18 cellular contexts compared by ENCODE assay signal in the genomic region with DNA sequence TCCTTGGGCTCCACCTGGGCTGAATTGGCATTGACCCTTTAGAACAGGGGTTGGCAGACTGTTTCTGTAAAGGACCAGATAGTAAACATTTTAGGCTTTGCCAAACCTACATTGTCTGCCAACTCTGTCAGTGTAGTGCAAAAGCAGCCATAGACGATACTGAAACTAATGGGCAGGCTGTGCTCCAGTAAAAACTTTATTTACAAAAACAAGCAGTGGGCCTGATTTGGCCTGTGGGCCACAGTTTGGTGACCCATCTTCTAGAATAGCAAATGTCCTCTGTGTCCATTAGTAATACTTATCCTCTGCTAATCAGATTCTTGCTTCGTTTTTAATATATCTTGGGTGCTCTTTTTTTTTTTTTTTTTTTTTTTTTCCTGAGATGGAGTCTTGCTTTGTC. TPM values are rescaled to one million over a fixed set of nuclear protein-coding genes. Genes with fewer than 3 reads are reported as not detected.
DNase-seq lines count a peak whose midpoint lies in the region; ATAC-seq, FAIRE-seq and TF ChIP-seq lines count a peak whose summit lies in the region.
"Had no signal": no experiment of that assay in that cellular context is flagged by ENCODE, and none has a peak within 500 bp of the region (broad histone marks: within the 10 kb centered on the region; RNA-seq: fewer than 3 reads in every experiment).

No MANE protein-coding gene starts in this region.

- no peak for TF ChIP-seq CTCF in HepG2 (CRISPR knock-in tag; IDR thresholded peaks at IDR 0.05)
- no peak for TF ChIP-seq CTCF in right lobe of liver (IDR thresholded peaks at IDR 0.05)
- TF ChIP-seq CTCF in K562 (IDR thresholded peaks at IDR 0.05 in 2 of 3, conservative IDR thresholded peaks at IDR 0.05 in 1 of 3; ENCODE audit: insufficient read depth in 2 of 3, low read depth in 1 of 3, low read length in 3 of 3), result no peak
- no peak for TF ChIP-seq CTCF in osteocyte (IDR thresholded peaks at IDR 0.05)

- WGBS in HepG2 (ENCODE audit: low lambda C conversion rate), result 99% methylated on average over 2 of the region's 2 CpGs
- 53% methylated on average over 2 of the region's 2 CpGs for WGBS in right lobe of liver (ENCODE audit: insufficient coverage, low coverage, low lambda C conversion rate, missing lambda C conversion rate)
- WGBS in K562 (ENCODE audit: insufficient coverage, low coverage, missing lambda C conversion rate), result 97% methylated on average over 2 of the region's 2 CpGs

- no peaks in the 10 kb centered on the region for H3K9me3 Mint-ChIP-seq in osteocyte (ENCODE audit: unreplicated experiment)
- H3K9me3 Mint-ChIP-seq: CD4-positive, alpha-beta memory T cell; HFFc6 had no signal

- POLR2A ChIA-PET in HepG2 (lab: Yijun Ruan, JAX) (interaction anchor here (0.7 to 1.6 kb wide), 2 partner anchors 12 to 548 kb away, joined by 4 read pairs; no protein-coding TSS in a partner anchor), K562 (lab: Yijun Ruan, JAX) (interaction anchor here (0.7 to 0.8 kb wide), 2 partner anchors 78 to 597 kb away, joined by 3 to 4 read pairs; no protein-coding TSS in a partner anchor)

- no peak overlapping the region for H3K4me3 Mint-ChIP-seq in osteocyte (ENCODE audit: unreplicated experiment)
- H3K4me3 Mint-ChIP-seq: CD4-positive, alpha-beta memory T cell; HFFc6 had no signal

- TF ChIP-seq RAD21 in HepG2 (CRISPR knock-in tag; IDR thresholded peaks at IDR 0.05) (no peak), K562 (CRISPR knock-in tag; conservative IDR thresholded peaks at IDR 0.05 in 1 of 2, IDR thresholded peaks at IDR 0.05 in 1 of 2) (no peak)

- no peak for FAIRE-seq in HepG2 (lab: Jason Lieb, UNC)
- FAIRE-seq in K562 (lab: Jason Lieb, UNC), result no peak
- FAIRE-seq: GM12892, H54 had no signal

- CTCF ChIA-PET in HepG2 (lab: Yijun Ruan, JAX; ENCODE audit: low intra/inter-chr PET ratio, low total read pairs), result no interaction called here
- CTCF ChIA-PET in K562 (lab: Yijun Ruan, JAX; ENCODE audit: low intra/inter-chr PET ratio), result no interaction called here

- no peak overlapping the region for H3K27ac ChIP-seq in HepG2 (ENCODE audit: extremely low read length, insufficient read depth, low read length)
- H3K27ac ChIP-seq in right lobe of liver, result no peak overlapping the region
- no peak overlapping the region for H3K27ac ChIP-seq in K562 (ENCODE audit: extremely low read depth, low read depth, low read length)

- in situ Hi-C loops in HepG2 (cut with HindIII; ENCODE audit: extremely low pct_ligation_motif_present, low pct_unique_long_range_greater_than_20kb) (no loop called here), K562 (cut with MboI) (no loop called here)

- no peaks in the 10 kb centered on the region for H3K9me3 ChIP-seq in HepG2 (ENCODE audit: low read length)
- no peaks in the 10 kb centered on the region for H3K9me3 ChIP-seq in right lobe of liver
- no peaks in the 10 kb centered on the region for H3K9me3 ChIP-seq in K562 (replicated peaks; ENCODE audit: control insufficient read depth, insufficient read depth, low read depth, low read length)
- H3K9me3 ChIP-seq: HAP-1 had no signal

- H3K36me3 ChIP-seq in HepG2 (replicated peaks in 1 of 2; ENCODE audit: control insufficient read depth in 1 of 2, insufficient read depth in 2 of 2, low read length in 2 of 2), result peaks cover 38 to 78% of the 10 kb centered on the region in 2 experiments
- peaks cover 0 to 67% (median 3%) of the 10 kb centered on the region in 4 donors for H3K36me3 ChIP-seq in right lobe of liver
- peaks cover 97% of the 10 kb centered on the region for H3K36me3 ChIP-seq in K562 (ENCODE audit: control insufficient read depth, insufficient read depth, low read length)

- intact Hi-C loops in HepG2 (cut with micrococcal nuclease; ENCODE audit: unreplicated experiment), result loop anchor here (10.0 kb wide), 1 partner anchor 614 kb away; no protein-coding TSS in a partner anchor
- intact Hi-C loops in right lobe of liver (cut with DNase I), result no loop called here
- intact Hi-C loops in K562 (cut with micrococcal nuclease), result no loop called here

- H3K79me2 ChIP-seq in HepG2 (ENCODE audit: insufficient read depth, low read length) (peaks cover 48% of the 10 kb centered on the region), K562 (ENCODE audit: control insufficient read depth, insufficient read depth, low read length) (peaks cover 71% of the 10 kb centered on the region)

- H3K4me1 ChIP-seq in HepG2 (ENCODE audit: insufficient read depth, low read length) (peaks cover 26% of the 10 kb centered on the region), right lobe of liver (peaks cover 0 to 4% (median 0%) of the 10 kb centered on the region in 4 donors), K562 (replicated peaks in 1 of 2; ENCODE audit: control insufficient read depth in 2 of 2, insufficient read depth in 2 of 2, low read length in 2 of 2) (peaks cover 2 to 7% of the 10 kb centered on the region in 2 experiments; a peak in 2 of 5 replicates)

- no peak for TF ChIP-seq POLR2A in HepG2 (IDR thresholded peaks at IDR 0.05; ENCODE audit: insufficient read depth in 1 of 2, low read depth in 2 of 2, low read length in 2 of 2)
- TF ChIP-seq POLR2A in right lobe of liver (IDR thresholded peaks at IDR 0.05), result no peak
- no peak for TF ChIP-seq POLR2A in K562 (conservative IDR thresholded peaks at IDR 0.05)

- no peak overlapping the region for H3K9ac ChIP-seq in HepG2 (ENCODE audit: insufficient read depth, low read depth, low read length)
- H3K9ac ChIP-seq in K562 (ENCODE audit: insufficient read depth in 1 of 2, low read depth in 2 of 2, low read length in 2 of 2), result no peak overlapping the region

- H3K4me1 Mint-ChIP-seq in osteocyte (ENCODE audit: unreplicated experiment), result peaks cover 11% of the 10 kb centered on the region

- H3K4me2 ChIP-seq in HepG2 (ENCODE audit: low read depth, low read length) (no peak overlapping the region), K562 (ENCODE audit: insufficient read depth, low read length) (no peak overlapping the region)

- peaks cover 4% of the 10 kb centered on the region for H3K9me1 ChIP-seq in K562 (ENCODE audit: control insufficient read depth, insufficient read depth, low read length)

- peaks cover 37% of the 10 kb centered on the region for H3K36me3 Mint-ChIP-seq in osteocyte (ENCODE audit: unreplicated experiment)

- no peaks in the 10 kb centered on the region for H3K27me3 ChIP-seq in HepG2 (ENCODE audit: control insufficient read depth in 1 of 2, insufficient read depth in 2 of 2, low read length in 2 of 2)
- H3K27me3 ChIP-seq in right lobe of liver, result no peaks in the 10 kb centered on the region
- no peaks in the 10 kb centered on the region for H3K27me3 ChIP-seq in K562 (ENCODE audit: control insufficient read depth in 2 of 2, insufficient read depth in 2 of 2, low read length in 2 of 2)

- H4K20me1 ChIP-seq in HepG2 (ENCODE audit: insufficient read depth, low read length) (0 out of 2 replicates have a peak, but pooled peaks cover 3% of the 10 kb centered on the region), K562 (replicated peaks; ENCODE audit: control insufficient read depth, insufficient read depth, low read length) (no peaks in the 10 kb centered on the region; the same call in 1 of the 2 replicates)

- DNase-seq in HepG2 (ENCODE audit: low spot score) (no peak), right lobe of liver (no peak), K562 (ENCODE audit: extremely low read depth in 1 of 4, low spot score in 3 of 4) (no peak), osteocyte (ENCODE audit: extremely low spot score, unreplicated experiment) (no peak), NCI-H1048 (lab: John Stamatoyannopoulos, UW) (no peak), HuH-7.5 (ENCODE audit: low spot score) (no peak)
- DNase-seq: C1 segment of cervical spinal cord; Calu3; CD4-positive, alpha-beta memory T cell; COR-L47; DMS53; DMS79 treated with DMSO at 0.1 percent for 48 hours; GF-D8; GOT3; HFFc6 had no signal

- ATAC-seq in HepG2, result no peak
- no peak for ATAC-seq in right lobe of liver
- ATAC-seq in K562, result no peak

- no peak overlapping the region for H2AFZ ChIP-seq in HepG2 (ENCODE audit: low read length)
- H2AFZ ChIP-seq in K562 (ENCODE audit: low read depth, low read length), result no peak overlapping the region

- TF ChIP-seq EP300 in HepG2 (IDR thresholded peaks at IDR 0.05; ENCODE audit: low read depth in 2 of 2, low read length in 2 of 2), result no peak
- TF ChIP-seq EP300 in HepG2 (CRISPR knock-in tag; IDR thresholded peaks at IDR 0.05; ENCODE audit: borderline replicate concordance), result no peak
- no peak for TF ChIP-seq EP300 in K562 (IDR thresholded peaks at IDR 0.05; ENCODE audit: low read length)

- no TSS peak for BruUV-seq in HepG2 (replicated peaks; lab: Mats Ljungman, UMichigan)
- no TSS peak for BruUV-seq in K562 (replicated peaks; lab: Mats Ljungman, UMichigan)

- H3K4me3 ChIP-seq in HepG2 (replicated peaks in 1 of 3; ENCODE audit: insufficient read depth in 1 of 3, low read depth in 2 of 3, low read length in 3 of 3) (no peak overlapping the region), right lobe of liver (no peak overlapping the region), K562 (no peak overlapping the region)
- H3K4me3 ChIP-seq: HAP-1 had no signal

- no peaks in the 10 kb centered on the region for H3K27me3 Mint-ChIP-seq in osteocyte (ENCODE audit: unreplicated experiment)
- H3K27me3 Mint-ChIP-seq: CD4-positive, alpha-beta memory T cell had no signal

- peak overlapping the region; percentile 34 for H3K27ac Mint-ChIP-seq in osteocyte (ENCODE audit: unreplicated experiment)
- H3K27ac Mint-ChIP-seq: CD4-positive, alpha-beta memory T cell; HFFc6 had no signal

RNA-seq across cellular contexts. Expression of a gene that starts 6.2 kb away (rescaled TPM):
- total RNA-seq in HepG2 (2016; rRNA removed; fragmentation: Illumina TruSeq; extraction: Trizol) (30.0 and 57.1 TPM in 2 replicates), right lobe of liver (10 to 100 TPM; 13.9 to 22.2 (median 19.6) TPM), K562 (2014; rRNA removed) (46.1 and 51.8 TPM in 2 replicates), K562 (2014; rRNA removed; fragmentation: Illumina TruSeq; extraction: Trizol) (49.8 and 53.7 TPM in 2 replicates), K562 (2015; rRNA removed; fragmentation: Illumina TruSeq; extraction: Trizol) (50.7 and 55.3 TPM in 2 replicates), K562 (2021) (140 and 145 TPM in 2 replicates), osteocyte (41.6 and 41.8 TPM in 2 replicates)
- 37.9 and 40.6 TPM in 2 replicates for total RNA-seq in HepG2 (2016; cell fraction: cytosol; rRNA removed; fragmentation: Illumina TruSeq; extraction: Trizol; ENCODE audit: low read depth)
- 26.3 and 63.5 TPM in 2 replicates for total RNA-seq in HepG2 (2016; cell fraction: insoluble cytoplasmic fraction; rRNA removed; fragmentation: Illumina TruSeq; extraction: Trizol)
- 33.1 and 34.6 TPM in 2 replicates for total RNA-seq in HepG2 (2016; cell fraction: membrane; rRNA removed; fragmentation: Illumina TruSeq; extraction: Trizol)
- total RNA-seq in HepG2 (2016; cell fraction: nucleus; rRNA removed; fragmentation: Illumina TruSeq; extraction: Trizol), result 37.9 and 38.1 TPM in 2 replicates
- polyA plus RNA-seq in HepG2 (2011; rRNA removed) (85.8 and 91.2 TPM in 2 replicates), K562 (2011; rRNA removed) (134 and 203 TPM in 2 replicates), K562 (2014; fragmentation: Illumina TruSeq; extraction: Trizol) (157 and 191 TPM in 2 replicates), K562 (2014; fragmentation: Nextera tagmentation; extraction: Ambion mirVana) (100 to 1,000 TPM; 152 to 195 TPM), K562 (2014; rRNA removed) (116 and 138 TPM in 2 replicates)
- 70.4 and 88.9 TPM in 2 replicates for polyA plus RNA-seq in HepG2 (2011; cell fraction: cytosol; rRNA removed)
- polyA plus RNA-seq in HepG2 (2011; cell fraction: nucleus; rRNA removed), result 58.2 and 63.9 TPM in 2 replicates
- 65.9 and 68.1 TPM in 2 replicates for polyA plus RNA-seq in HepG2 (2012)
- polyA plus RNA-seq in HepG2 (2016; cell fraction: cytosol; fragmentation: Illumina TruSeq; extraction: Trizol; ENCODE audit: low read depth), result 21.9 and 27.0 TPM in 2 replicates
- polyA plus RNA-seq in HepG2 (2016; cell fraction: insoluble cytoplasmic fraction; fragmentation: Illumina TruSeq; extraction: Trizol; ENCODE audit: low read depth), result 119 and 121 TPM in 2 replicates
- 30.9 and 36.3 TPM in 2 replicates for polyA plus RNA-seq in HepG2 (2016; cell fraction: membrane; fragmentation: Illumina TruSeq; extraction: Trizol; ENCODE audit: low read depth)
- 71.6 and 78.5 TPM in 2 replicates for polyA plus RNA-seq in HepG2 (2016; cell fraction: nucleus; fragmentation: Illumina TruSeq; extraction: Trizol; ENCODE audit: insufficient read depth, low read depth)
- polyA minus RNA-seq in HepG2 (2011; rRNA and poly(A)+ RNA removed; ENCODE audit: low replicate concordance), result 126 and 208 TPM in 2 replicates
- 51.0 and 51.2 TPM in 2 replicates for polyA minus RNA-seq in HepG2 (2011; cell fraction: cytosol; rRNA and poly(A)+ RNA removed)
- 59.6 and 65.4 TPM in 2 replicates for polyA minus RNA-seq in HepG2 (2011; cell fraction: nucleus; rRNA and poly(A)+ RNA removed)
- 147 and 152 TPM in 2 replicates for total RNA-seq in K562 (2011; cell fraction: chromatin; rRNA removed; ENCODE audit: low replicate concordance)
- 65.1 and 69.4 TPM in 2 replicates for total RNA-seq in K562 (2011; cell fraction: nucleolus; rRNA removed)
- total RNA-seq in K562 (2011; cell fraction: nucleoplasm; rRNA removed), result 79.9 and 80.1 TPM in 2 replicates
- 143 and 174 TPM in 2 replicates for polyA plus RNA-seq in K562 (2011; cell fraction: cytosol; rRNA removed)
- 104 TPM in 2 replicates for polyA plus RNA-seq in K562 (2011; cell fraction: nucleus; rRNA removed)
- polyA plus RNA-seq in K562 (2012), result 83.1 and 121 TPM in 2 replicates
- polyA minus RNA-seq in K562 (2011; rRNA and poly(A)+ RNA removed), result 216 and 350 TPM in 2 replicates
- 68.4 and 96.7 TPM in 2 replicates for polyA minus RNA-seq in K562 (2011; cell fraction: cytosol; rRNA and poly(A)+ RNA removed)
- 32.4 and 52.9 TPM in 2 replicates for polyA minus RNA-seq in K562 (2011; cell fraction: nucleus; rRNA and poly(A)+ RNA removed)

RNA-seq across cellular contexts. Expression of a gene that starts 6.2 kb away (rescaled TPM):
- total RNA-seq in HepG2 (2016; rRNA removed; fragmentation: Illumina TruSeq; extraction: Trizol) (37.2 and 64.1 TPM in 2 replicates), right lobe of liver (10 to 100 TPM; 56.6 to 78.3 (median 65.4) TPM), K562 (2014; rRNA removed) (45.9 and 54.0 TPM in 2 replicates), K562 (2014; rRNA removed; fragmentation: Illumina TruSeq; extraction: Trizol) (99.5 and 108 TPM in 2 replicates), K562 (2015; rRNA removed; fragmentation: Illumina TruSeq; extraction: Trizol) (108 and 114 TPM in 2 replicates), K562 (2021) (115 and 118 TPM in 2 replicates), osteocyte (88.0 and 91.7 TPM in 2 replicates)
- total RNA-seq in HepG2 (2016; cell fraction: cytosol; rRNA removed; fragmentation: Illumina TruSeq; extraction: Trizol; ENCODE audit: low read depth), result 15.9 and 16.0 TPM in 2 replicates
- total RNA-seq in HepG2 (2016; cell fraction: insoluble cytoplasmic fraction; rRNA removed; fragmentation: Illumina TruSeq; extraction: Trizol), result 45.2 and 61.3 TPM in 2 replicates
- 36.4 and 42.2 TPM in 2 replicates for total RNA-seq in HepG2 (2016; cell fraction: membrane; rRNA removed; fragmentation: Illumina TruSeq; extraction: Trizol)
- 25.4 and 28.1 TPM in 2 replicates for total RNA-seq in HepG2 (2016; cell fraction: nucleus; rRNA removed; fragmentation: Illumina TruSeq; extraction: Trizol)
- polyA plus RNA-seq in HepG2 (2011; rRNA removed) (67.5 and 74.3 TPM in 2 replicates), K562 (2011; rRNA removed) (113 and 137 TPM in 2 replicates), K562 (2014; fragmentation: Illumina TruSeq; extraction: Trizol) (163 and 199 TPM in 2 replicates), K562 (2014; fragmentation: Nextera tagmentation; extraction: Ambion mirVana) (10 to 100 TPM; 20.2 to 21.5 TPM), K562 (2014; rRNA removed) (119 and 135 TPM in 2 replicates)
- 71.6 and 77.6 TPM in 2 replicates for polyA plus RNA-seq in HepG2 (2011; cell fraction: cytosol; rRNA removed)
- polyA plus RNA-seq in HepG2 (2011; cell fraction: nucleus; rRNA removed), result 34.1 and 36.4 TPM in 2 replicates
- 47.0 and 51.3 TPM in 2 replicates for polyA plus RNA-seq in HepG2 (2012)
- polyA plus RNA-seq in HepG2 (2016; cell fraction: cytosol; fragmentation: Illumina TruSeq; extraction: Trizol; ENCODE audit: low read depth), result 18.3 and 28.8 TPM in 2 replicates
- 123 and 124 TPM in 2 replicates for polyA plus RNA-seq in HepG2 (2016; cell fraction: insoluble cytoplasmic fraction; fragmentation: Illumina TruSeq; extraction: Trizol; ENCODE audit: low read depth)
- polyA plus RNA-seq in HepG2 (2016; cell fraction: membrane; fragmentation: Illumina TruSeq; extraction: Trizol; ENCODE audit: low read depth), result 44.9 and 57.1 TPM in 2 replicates
- polyA plus RNA-seq in HepG2 (2016; cell fraction: nucleus; fragmentation: Illumina TruSeq; extraction: Trizol; ENCODE audit: insufficient read depth, low read depth), result 55.2 and 67.8 TPM in 2 replicates
- polyA minus RNA-seq in HepG2 (2011; rRNA and poly(A)+ RNA removed; ENCODE audit: low replicate concordance), result 127 and 272 TPM in 2 replicates
- polyA minus RNA-seq in HepG2 (2011; cell fraction: cytosol; rRNA and poly(A)+ RNA removed), result 48.2 and 50.4 TPM in 2 replicates
- polyA minus RNA-seq in HepG2 (2011; cell fraction: nucleus; rRNA and poly(A)+ RNA removed), result 17.3 and 20.1 TPM in 2 replicates
- total RNA-seq in K562 (2011; cell fraction: chromatin; rRNA removed; ENCODE audit: low replicate concordance), result 68.1 and 102 TPM in 2 replicates
- total RNA-seq in K562 (2011; cell fraction: nucleolus; rRNA removed), result 51.5 and 64.2 TPM in 2 replicates
- 54.0 and 55.2 TPM in 2 replicates for total RNA-seq in K562 (2011; cell fraction: nucleoplasm; rRNA removed)
- polyA plus RNA-seq in K562 (2011; cell fraction: cytosol; rRNA removed), result 152 and 175 TPM in 2 replicates
- 68.8 and 84.4 TPM in 2 replicates for polyA plus RNA-seq in K562 (2011; cell fraction: nucleus; rRNA removed)
- 104 and 123 TPM in 2 replicates for polyA plus RNA-seq in K562 (2012)
- polyA minus RNA-seq in K562 (2011; rRNA and poly(A)+ RNA removed), result 72.2 and 93.8 TPM in 2 replicates
- 58.9 and 64.5 TPM in 2 replicates for polyA minus RNA-seq in K562 (2011; cell fraction: cytosol; rRNA and poly(A)+ RNA removed)
- 16.3 and 30.5 TPM in 2 replicates for polyA minus RNA-seq in K562 (2011; cell fraction: nucleus; rRNA and poly(A)+ RNA removed)

RNA-seq across cellular contexts. Expression of a gene that starts 33.2 kb away (rescaled TPM):
- total RNA-seq in HepG2 (2016; rRNA removed; fragmentation: Illumina TruSeq; extraction: Trizol) (0.04 TPM in 1 of 2 replicates, not detected in the other), right lobe of liver (1 to 10 TPM in 1 of 6 experiments, under 1 TPM in 5; 0.39 to 1.0 (median 0.63) TPM), K562 (2014; rRNA removed) (0.04 and 0.09 TPM in 2 replicates), K562 (2014; rRNA removed; fragmentation: Illumina TruSeq; extraction: Trizol) (0.07 and 0.10 TPM in 2 replicates), K562 (2015; rRNA removed; fragmentation: Illumina TruSeq; extraction: Trizol) (0.14 and 0.23 TPM in 2 replicates), K562 (2021) (0.33 and 0.38 TPM in 2 replicates), osteocyte (0.89 and 1.6 TPM in 2 replicates)
- total RNA-seq in HepG2 (2016; cell fraction: cytosol; rRNA removed; fragmentation: Illumina TruSeq; extraction: Trizol; ENCODE audit: low read depth), result 0.09 TPM in 1 of 2 replicates, not detected in the other
- 0.13 and 0.36 TPM in 2 replicates for total RNA-seq in HepG2 (2016; cell fraction: insoluble cytoplasmic fraction; rRNA removed; fragmentation: Illumina TruSeq; extraction: Trizol)
- total RNA-seq in HepG2 (2016; cell fraction: membrane; rRNA removed; fragmentation: Illumina TruSeq; extraction: Trizol), result 0.14 and 0.19 TPM in 2 replicates
- total RNA-seq in HepG2 (2016; cell fraction: nucleus; rRNA removed; fragmentation: Illumina TruSeq; extraction: Trizol), result 0.19 and 0.22 TPM in 2 replicates
- polyA plus RNA-seq in HepG2 (2011; rRNA removed) (0.30 and 0.64 TPM in 2 replicates), K562 (2011; rRNA removed) (0.22 and 0.29 TPM in 2 replicates), K562 (2014; fragmentation: Illumina TruSeq; extraction: Trizol) (0.18 and 0.19 TPM in 2 replicates), K562 (2014; fragmentation: Nextera tagmentation; extraction: Ambion mirVana) (under 1 TPM in 1 of 2 experiments, not detected in 1; 0.04 TPM), K562 (2014; rRNA removed) (0.12 and 0.13 TPM in 2 replicates)
- 0.28 and 0.32 TPM in 2 replicates for polyA plus RNA-seq in HepG2 (2011; cell fraction: cytosol; rRNA removed)
- 1.3 and 1.4 TPM in 2 replicates for polyA plus RNA-seq in HepG2 (2011; cell fraction: nucleus; rRNA removed)
- 0.47 and 0.52 TPM in 2 replicates for polyA plus RNA-seq in HepG2 (2012)
- polyA plus RNA-seq in HepG2 (2016; cell fraction: cytosol; fragmentation: Illumina TruSeq; extraction: Trizol; ENCODE audit: low read depth), result 0.10 TPM in 1 of 2 replicates, not detected in the other
- polyA plus RNA-seq in HepG2 (2016; cell fraction: insoluble cytoplasmic fraction; fragmentation: Illumina TruSeq; extraction: Trizol; ENCODE audit: low read depth), result 0.09 and 0.12 TPM in 2 replicates
- 0.08 and 0.29 TPM in 2 replicates for polyA plus RNA-seq in HepG2 (2016; cell fraction: membrane; fragmentation: Illumina TruSeq; extraction: Trizol; ENCODE audit: low read depth)
- polyA plus RNA-seq in HepG2 (2016; cell fraction: nucleus; fragmentation: Illumina TruSeq; extraction: Trizol; ENCODE audit: insufficient read depth, low read depth), result 0.79 and 0.96 TPM in 2 replicates
- polyA minus RNA-seq in HepG2 (2011; rRNA and poly(A)+ RNA removed; ENCODE audit: low replicate concordance), result 1.4 and 2.2 TPM in 2 replicates
- polyA minus RNA-seq in HepG2 (2011; cell fraction: cytosol; rRNA and poly(A)+ RNA removed), result 0.30 TPM in 1 of 2 replicates, not detected in the other
- polyA minus RNA-seq in HepG2 (2011; cell fraction: nucleus; rRNA and poly(A)+ RNA removed), result 0.99 and 1.4 TPM in 2 replicates
- total RNA-seq in K562 (2011; cell fraction: chromatin; rRNA removed; ENCODE audit: low replicate concordance), result 0.88 and 1.3 TPM in 2 replicates
- total RNA-seq in K562 (2011; cell fraction: nucleolus; rRNA removed), result 0.92 and 1.2 TPM in 2 replicates
- 0.53 and 1.2 TPM in 2 replicates for total RNA-seq in K562 (2011; cell fraction: nucleoplasm; rRNA removed)
- polyA plus RNA-seq in K562 (2011; cell fraction: cytosol; rRNA removed), result 0.19 and 0.49 TPM in 2 replicates
- polyA plus RNA-seq in K562 (2011; cell fraction: nucleus; rRNA removed), result 0.42 and 0.95 TPM in 2 replicates
- polyA plus RNA-seq in K562 (2012), result 0.21 and 0.29 TPM in 2 replicates
- 0.18 and 0.53 TPM in 2 replicates for polyA minus RNA-seq in K562 (2011; rRNA and poly(A)+ RNA removed)
- not detected in 2 replicates for polyA minus RNA-seq in K562 (2011; cell fraction: cytosol; rRNA and poly(A)+ RNA removed)
- 0.67 and 0.78 TPM in 2 replicates for polyA minus RNA-seq in K562 (2011; cell fraction: nucleus; rRNA and poly(A)+ RNA removed)

RNA-seq across cellular contexts. Expression of a gene that starts 48.4 kb away (rescaled TPM):
- 19.2 and 22.9 TPM in 2 replicates for total RNA-seq in HepG2 (2016; rRNA removed; fragmentation: Illumina TruSeq; extraction: Trizol)
- 16.6 and 21.3 TPM in 2 replicates for total RNA-seq in HepG2 (2016; cell fraction: cytosol; rRNA removed; fragmentation: Illumina TruSeq; extraction: Trizol; ENCODE audit: low read depth)
- 18.5 and 22.3 TPM in 2 replicates for total RNA-seq in HepG2 (2016; cell fraction: insoluble cytoplasmic fraction; rRNA removed; fragmentation: Illumina TruSeq; extraction: Trizol)
- total RNA-seq in HepG2 (2016; cell fraction: membrane; rRNA removed; fragmentation: Illumina TruSeq; extraction: Trizol), result 8.3 and 10.7 TPM in 2 replicates
- 14.9 and 15.5 TPM in 2 replicates for total RNA-seq in HepG2 (2016; cell fraction: nucleus; rRNA removed; fragmentation: Illumina TruSeq; extraction: Trizol)
- polyA plus RNA-seq in HepG2 (2011; rRNA removed), result 11.5 and 12.5 TPM in 2 replicates
- 6.3 and 6.6 TPM in 2 replicates for polyA plus RNA-seq in HepG2 (2011; cell fraction: cytosol; rRNA removed)
- polyA plus RNA-seq in HepG2 (2011; cell fraction: nucleus; rRNA removed), result 13.3 and 14.0 TPM in 2 replicates
- 4.2 and 4.3 TPM in 2 replicates for polyA plus RNA-seq in HepG2 (2012)
- 0.48 and 0.66 TPM in 2 replicates for polyA plus RNA-seq in HepG2 (2016; cell fraction: cytosol; fragmentation: Illumina TruSeq; extraction: Trizol; ENCODE audit: low read depth)
- 12.2 and 12.7 TPM in 2 replicates for polyA plus RNA-seq in HepG2 (2016; cell fraction: insoluble cytoplasmic fraction; fragmentation: Illumina TruSeq; extraction: Trizol; ENCODE audit: low read depth)
- polyA plus RNA-seq in HepG2 (2016; cell fraction: membrane; fragmentation: Illumina TruSeq; extraction: Trizol; ENCODE audit: low read depth), result 1.6 and 2.4 TPM in 2 replicates
- 13.2 and 17.9 TPM in 2 replicates for polyA plus RNA-seq in HepG2 (2016; cell fraction: nucleus; fragmentation: Illumina TruSeq; extraction: Trizol; ENCODE audit: insufficient read depth, low read depth)
- polyA minus RNA-seq in HepG2 (2011; rRNA and poly(A)+ RNA removed; ENCODE audit: low replicate concordance), result 48.4 and 58.6 TPM in 2 replicates
- polyA minus RNA-seq in HepG2 (2011; cell fraction: cytosol; rRNA and poly(A)+ RNA removed), result 22.5 and 31.2 TPM in 2 replicates
- 22.8 and 29.5 TPM in 2 replicates for polyA minus RNA-seq in HepG2 (2011; cell fraction: nucleus; rRNA and poly(A)+ RNA removed)
- 10 to 100 TPM in 4 of 6 experiments, 1 to 10 TPM in 2; 7.5 to 13.9 (median 10.6) TPM for total RNA-seq in right lobe of liver
- total RNA-seq in K562 (2011; cell fraction: chromatin; rRNA removed; ENCODE audit: low replicate concordance), result 14.8 and 24.0 TPM in 2 replicates
- 8.5 and 12.0 TPM in 2 replicates for total RNA-seq in K562 (2011; cell fraction: nucleolus; rRNA removed)
- total RNA-seq in K562 (2011; cell fraction: nucleoplasm; rRNA removed), result 7.2 and 14.4 TPM in 2 replicates
- 6.9 and 15.5 TPM in 2 replicates for total RNA-seq in K562 (2014; rRNA removed)
- 5.7 and 7.2 TPM in 2 replicates for total RNA-seq in K562 (2014; rRNA removed; fragmentation: Illumina TruSeq; extraction: Trizol)
- total RNA-seq in K562 (2015; rRNA removed; fragmentation: Illumina TruSeq; extraction: Trizol), result 6.3 TPM in 2 replicates
- 13.7 and 14.1 TPM in 2 replicates for total RNA-seq in K562 (2021)
- polyA plus RNA-seq in K562 (2011; rRNA removed), result 7.6 and 9.5 TPM in 2 replicates
- polyA plus RNA-seq in K562 (2011; cell fraction: cytosol; rRNA removed), result 4.5 and 4.8 TPM in 2 replicates
- polyA plus RNA-seq in K562 (2011; cell fraction: nucleus; rRNA removed), result 15.6 and 17.4 TPM in 2 replicates
- 2.5 and 4.1 TPM in 2 replicates for polyA plus RNA-seq in K562 (2012)
- 3.4 and 3.9 TPM in 2 replicates for polyA plus RNA-seq in K562 (2014; fragmentation: Illumina TruSeq; extraction: Trizol)
- 1 to 10 TPM; 1.2 to 1.9 TPM for polyA plus RNA-seq in K562 (2014; fragmentation: Nextera tagmentation; extraction: Ambion mirVana)
- 4.1 and 4.4 TPM in 2 replicates for polyA plus RNA-seq in K562 (2014; rRNA removed)
- 10.0 and 12.0 TPM in 2 replicates for polyA minus RNA-seq in K562 (2011; rRNA and poly(A)+ RNA removed)
- polyA minus RNA-seq in K562 (2011; cell fraction: cytosol; rRNA and poly(A)+ RNA removed), result 7.0 and 10.4 TPM in 2 replicates
- polyA minus RNA-seq in K562 (2011; cell fraction: nucleus; rRNA and poly(A)+ RNA removed), result 4.4 and 10.4 TPM in 2 replicates
- total RNA-seq in osteocyte, result 39.6 and 45.6 TPM in 2 replicates
